Comparison of ENCODE assay signal across 8 cellular contexts in genomic region chr12:111437816-111438454, GRCh38. TPM values are rescaled to one million over a fixed set of nuclear protein-coding genes. Genes with fewer than 3 reads are reported as not detected.
A peak's percentile ranks its signal among the peaks of the same experiment; 100 is the strongest.
DNase-seq lines count a peak whose midpoint lies in the region; ATAC-seq and TF ChIP-seq lines count a peak whose summit lies in the region.

No MANE protein-coding gene starts in this region.

- TF ChIP-seq POLR2A in upper lobe of left lung (IDR thresholded peaks at IDR 0.05) = no peak

- peak overlapping the region; percentile 52 to 89 (median 85) for H3K27ac ChIP-seq in upper lobe of left lung

- peak in 2 of 4 donors; percentile 74 to 84 for TF ChIP-seq EP300 in upper lobe of left lung (IDR thresholded peaks at IDR 0.05)

- peaks cover 92% of the 10 kb centered on the region for H3K4me1 Mint-ChIP-seq in activated naive CD4-positive, alpha-beta T cell treated with anti-CD3 and anti-CD28 coated beads, Interleukin-2, amount 10 ng/mL, durations not matched to agents 7 days and 5 days
- peaks cover 92% of the 10 kb centered on the region for H3K4me1 Mint-ChIP-seq in activated naive CD4-positive, alpha-beta T cell treated with anti-CD3 and anti-CD28 coated beads for 36 hours (ENCODE audit: low read depth)

- intact Hi-C loops in activated naive CD4-positive, alpha-beta T cell treated with anti-CD3 and anti-CD28 coated beads for 36 hours (cut with micrococcal nuclease) = no loop called here

- H3K36me3 Mint-ChIP-seq in activated naive CD4-positive, alpha-beta T cell treated with anti-CD3 and anti-CD28 coated beads, Interleukin-2, amount 10 ng/mL, durations not matched to agents 7 days and 5 days = peaks cover 50% of the 10 kb centered on the region
- peaks cover 5% of the 10 kb centered on the region for H3K36me3 Mint-ChIP-seq in activated naive CD4-positive, alpha-beta T cell treated with anti-CD3 and anti-CD28 coated beads for 36 hours (ENCODE audit: low read depth)

- H3K4me3 Mint-ChIP-seq in activated naive CD4-positive, alpha-beta T cell treated with anti-CD3 and anti-CD28 coated beads, Interleukin-2, amount 10 ng/mL, durations not matched to agents 7 days and 5 days = no peak overlapping the region
- H3K4me3 Mint-ChIP-seq in activated naive CD4-positive, alpha-beta T cell treated with anti-CD3 and anti-CD28 coated beads for 36 hours = no peak overlapping the region

- 49% methylated on average over 5 to 8 of the region's 8 CpGs for WGBS in upper lobe of left lung, 2 donors

- H3K36me3 ChIP-seq in adipocyte (ENCODE audit: control insufficient read depth, insufficient read depth, low read length, severe bottlenecking) = peaks cover 5% of the 10 kb centered on the region
- peaks cover 0 to 7% (median 3%) of the 10 kb centered on the region in 4 donors for H3K36me3 ChIP-seq in upper lobe of left lung

- H3K9me3 ChIP-seq in adipocyte (ENCODE audit: control insufficient read depth, low read length) = no peaks in the 10 kb centered on the region
- no peaks in the 10 kb centered on the region for H3K9me3 ChIP-seq in upper lobe of left lung

- CTCF ChIA-PET in activated naive CD4-positive, alpha-beta T cell treated with anti-CD3 and anti-CD28 coated beads, Interleukin-2, amount 10 ng/mL, durations not matched to agents 7 days and 5 days (lab: Charles Lee) = interaction anchor here (20.9 kb wide), 1 partner anchor 36 kb away, joined by 757 read pairs; the partner anchor contains the start of gene SH2B3
- CTCF ChIA-PET in activated naive CD4-positive, alpha-beta T cell treated with anti-CD3 and anti-CD28 coated beads for 36 hours (lab: Charles Lee) = interaction anchor here (0.9 to 2.1 kb wide), 3 partner anchors 14 to 42 kb away, joined by 3 to 10 read pairs (median 4); no protein-coding TSS in a partner anchor

- TF ChIP-seq CTCF in upper lobe of left lung (IDR thresholded peaks at IDR 0.05) = no peak

- H3K9ac ChIP-seq in adipocyte (ENCODE audit: low read length) = no peak overlapping the region

- H3K27me3 ChIP-seq in adipocyte (replicated peaks; ENCODE audit: control insufficient read depth, insufficient read depth, low read length) (no peaks in the 10 kb centered on the region), upper lobe of left lung (no peaks in the 10 kb centered on the region)

- H3K4me1 ChIP-seq in adipocyte (ENCODE audit: control insufficient read depth, insufficient read depth, low read length) (peaks cover 41% of the 10 kb centered on the region), upper lobe of left lung (peaks cover 83 to 97% (median 88%) of the 10 kb centered on the region in 4 donors)

- peaks cover 8% of the 10 kb centered on the region for H3K27me3 Mint-ChIP-seq in activated naive CD4-positive, alpha-beta T cell treated with anti-CD3 and anti-CD28 coated beads, Interleukin-2, amount 10 ng/mL, durations not matched to agents 7 days and 5 days
- no peaks in the 10 kb centered on the region for H3K27me3 Mint-ChIP-seq in activated naive CD4-positive, alpha-beta T cell treated with anti-CD3 and anti-CD28 coated beads for 36 hours (ENCODE audit: low read depth)

- DNase-seq in activated naive CD4-positive, alpha-beta T cell treated with anti-CD3 and anti-CD28 coated beads, Interleukin-2, amount 10 ng/mL, durations not matched to agents 7 days and 5 days = peak; percentile 20
- no peak for DNase-seq in activated naive CD4-positive, alpha-beta T cell treated with anti-CD3 and anti-CD28 coated beads for 36 hours
- DNase-seq in adipocyte (ENCODE audit: low read depth) = peak; percentile 79
- peak; percentile 60 for DNase-seq in islet precursor cell
- peak; percentile 32 to 83 for DNase-seq in upper lobe of left lung
- no peak for DNase-seq in OCI-M2 (lab: John Stamatoyannopoulos, UW; ENCODE audit: unreplicated experiment)

- H3K27ac Mint-ChIP-seq in activated naive CD4-positive, alpha-beta T cell treated with anti-CD3 and anti-CD28 coated beads, Interleukin-2, amount 10 ng/mL, durations not matched to agents 7 days and 5 days = peak overlapping the region; percentile 56
- no peak overlapping the region for H3K27ac Mint-ChIP-seq in activated naive CD4-positive, alpha-beta T cell treated with anti-CD3 and anti-CD28 coated beads for 36 hours

- H3K4me3 ChIP-seq in adipocyte (ENCODE audit: low read length) (no peak overlapping the region), upper lobe of left lung (no peak overlapping the region)

- ATAC-seq in upper lobe of left lung (ENCODE audit: low FRiP score in 2 of 2) (peak; percentile 37 to 57), GM18520 (IDR thresholded peaks at IDR 0.05; ENCODE audit: unreplicated experiment) (no peak), HG03378 (IDR thresholded peaks at IDR 0.05; ENCODE audit: unreplicated experiment) (no peak)

- H3K9me3 Mint-ChIP-seq in activated naive CD4-positive, alpha-beta T cell treated with anti-CD3 and anti-CD28 coated beads, Interleukin-2, amount 10 ng/mL, durations not matched to agents 7 days and 5 days = no peaks in the 10 kb centered on the region
- H3K9me3 Mint-ChIP-seq in activated naive CD4-positive, alpha-beta T cell treated with anti-CD3 and anti-CD28 coated beads for 36 hours = no peaks in the 10 kb centered on the region

RNA-seq across cellular contexts. Expression of gene SH2B3, which starts 32.2 kb away (rescaled TPM):
- total RNA-seq in activated naive CD4-positive, alpha-beta T cell treated with anti-CD3 and anti-CD28 coated beads for 36 hours = 10 to 100 TPM; 21.1 to 21.3 TPM
- 100 to 1,000 TPM in 1 of 6 donors, 10 to 100 TPM in 5; 24.8 to 128 (median 52.5) TPM for total RNA-seq in upper lobe of left lung

Comparison
In these comparisons a context has a peak if more than half of its experiments do, and no peak if none do; other contexts are left out.
1. DNase-seq: peak in activated naive CD4-positive, alpha-beta T cell treated with anti-CD3 and anti-CD28 coated beads, Interleukin-2, amount 10 ng/mL, durations not matched to agents 7 days and 5 days (single experiment), adipocyte (single experiment), islet precursor cell (single experiment) and upper lobe of left lung (2 of 2); none in activated naive CD4-positive, alpha-beta T cell treated with anti-CD3 and anti-CD28 coated beads for 36 hours (single experiment) and OCI-M2 (single experiment).
2. ATAC-seq: peak in upper lobe of left lung (2 of 2); none in GM18520 (single experiment) and HG03378 (single experiment).